In the genomic region with DNA sequence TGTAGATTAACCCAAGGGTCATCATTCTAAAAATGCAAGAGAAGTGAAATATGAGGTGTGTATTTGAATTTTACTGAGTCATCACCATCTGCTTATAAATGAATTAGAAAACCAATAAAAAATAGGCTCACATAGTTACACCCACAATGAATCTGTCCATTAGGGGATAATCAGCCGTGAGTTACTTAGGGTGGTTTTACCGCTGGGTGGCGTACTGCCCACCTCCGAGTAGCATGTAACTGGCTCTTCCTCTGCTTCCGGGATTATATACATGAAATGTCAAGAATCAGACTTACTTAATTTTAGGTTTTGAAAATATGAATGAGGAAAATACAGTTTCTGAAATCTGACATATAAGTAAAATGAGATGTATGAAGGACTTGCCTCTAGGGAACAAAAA, we compare ENCODE assay signal across 1 cellular context.
TF ChIP-seq lines count a peak whose summit lies in the region.

No MANE protein-coding gene starts in this region.

TF ChIP-seq in GM23338, 12 proteins besides CTCF, POLR2A, EP300 and RAD21 (continued from another document):
- TF ChIP-seq, protein P1, sequence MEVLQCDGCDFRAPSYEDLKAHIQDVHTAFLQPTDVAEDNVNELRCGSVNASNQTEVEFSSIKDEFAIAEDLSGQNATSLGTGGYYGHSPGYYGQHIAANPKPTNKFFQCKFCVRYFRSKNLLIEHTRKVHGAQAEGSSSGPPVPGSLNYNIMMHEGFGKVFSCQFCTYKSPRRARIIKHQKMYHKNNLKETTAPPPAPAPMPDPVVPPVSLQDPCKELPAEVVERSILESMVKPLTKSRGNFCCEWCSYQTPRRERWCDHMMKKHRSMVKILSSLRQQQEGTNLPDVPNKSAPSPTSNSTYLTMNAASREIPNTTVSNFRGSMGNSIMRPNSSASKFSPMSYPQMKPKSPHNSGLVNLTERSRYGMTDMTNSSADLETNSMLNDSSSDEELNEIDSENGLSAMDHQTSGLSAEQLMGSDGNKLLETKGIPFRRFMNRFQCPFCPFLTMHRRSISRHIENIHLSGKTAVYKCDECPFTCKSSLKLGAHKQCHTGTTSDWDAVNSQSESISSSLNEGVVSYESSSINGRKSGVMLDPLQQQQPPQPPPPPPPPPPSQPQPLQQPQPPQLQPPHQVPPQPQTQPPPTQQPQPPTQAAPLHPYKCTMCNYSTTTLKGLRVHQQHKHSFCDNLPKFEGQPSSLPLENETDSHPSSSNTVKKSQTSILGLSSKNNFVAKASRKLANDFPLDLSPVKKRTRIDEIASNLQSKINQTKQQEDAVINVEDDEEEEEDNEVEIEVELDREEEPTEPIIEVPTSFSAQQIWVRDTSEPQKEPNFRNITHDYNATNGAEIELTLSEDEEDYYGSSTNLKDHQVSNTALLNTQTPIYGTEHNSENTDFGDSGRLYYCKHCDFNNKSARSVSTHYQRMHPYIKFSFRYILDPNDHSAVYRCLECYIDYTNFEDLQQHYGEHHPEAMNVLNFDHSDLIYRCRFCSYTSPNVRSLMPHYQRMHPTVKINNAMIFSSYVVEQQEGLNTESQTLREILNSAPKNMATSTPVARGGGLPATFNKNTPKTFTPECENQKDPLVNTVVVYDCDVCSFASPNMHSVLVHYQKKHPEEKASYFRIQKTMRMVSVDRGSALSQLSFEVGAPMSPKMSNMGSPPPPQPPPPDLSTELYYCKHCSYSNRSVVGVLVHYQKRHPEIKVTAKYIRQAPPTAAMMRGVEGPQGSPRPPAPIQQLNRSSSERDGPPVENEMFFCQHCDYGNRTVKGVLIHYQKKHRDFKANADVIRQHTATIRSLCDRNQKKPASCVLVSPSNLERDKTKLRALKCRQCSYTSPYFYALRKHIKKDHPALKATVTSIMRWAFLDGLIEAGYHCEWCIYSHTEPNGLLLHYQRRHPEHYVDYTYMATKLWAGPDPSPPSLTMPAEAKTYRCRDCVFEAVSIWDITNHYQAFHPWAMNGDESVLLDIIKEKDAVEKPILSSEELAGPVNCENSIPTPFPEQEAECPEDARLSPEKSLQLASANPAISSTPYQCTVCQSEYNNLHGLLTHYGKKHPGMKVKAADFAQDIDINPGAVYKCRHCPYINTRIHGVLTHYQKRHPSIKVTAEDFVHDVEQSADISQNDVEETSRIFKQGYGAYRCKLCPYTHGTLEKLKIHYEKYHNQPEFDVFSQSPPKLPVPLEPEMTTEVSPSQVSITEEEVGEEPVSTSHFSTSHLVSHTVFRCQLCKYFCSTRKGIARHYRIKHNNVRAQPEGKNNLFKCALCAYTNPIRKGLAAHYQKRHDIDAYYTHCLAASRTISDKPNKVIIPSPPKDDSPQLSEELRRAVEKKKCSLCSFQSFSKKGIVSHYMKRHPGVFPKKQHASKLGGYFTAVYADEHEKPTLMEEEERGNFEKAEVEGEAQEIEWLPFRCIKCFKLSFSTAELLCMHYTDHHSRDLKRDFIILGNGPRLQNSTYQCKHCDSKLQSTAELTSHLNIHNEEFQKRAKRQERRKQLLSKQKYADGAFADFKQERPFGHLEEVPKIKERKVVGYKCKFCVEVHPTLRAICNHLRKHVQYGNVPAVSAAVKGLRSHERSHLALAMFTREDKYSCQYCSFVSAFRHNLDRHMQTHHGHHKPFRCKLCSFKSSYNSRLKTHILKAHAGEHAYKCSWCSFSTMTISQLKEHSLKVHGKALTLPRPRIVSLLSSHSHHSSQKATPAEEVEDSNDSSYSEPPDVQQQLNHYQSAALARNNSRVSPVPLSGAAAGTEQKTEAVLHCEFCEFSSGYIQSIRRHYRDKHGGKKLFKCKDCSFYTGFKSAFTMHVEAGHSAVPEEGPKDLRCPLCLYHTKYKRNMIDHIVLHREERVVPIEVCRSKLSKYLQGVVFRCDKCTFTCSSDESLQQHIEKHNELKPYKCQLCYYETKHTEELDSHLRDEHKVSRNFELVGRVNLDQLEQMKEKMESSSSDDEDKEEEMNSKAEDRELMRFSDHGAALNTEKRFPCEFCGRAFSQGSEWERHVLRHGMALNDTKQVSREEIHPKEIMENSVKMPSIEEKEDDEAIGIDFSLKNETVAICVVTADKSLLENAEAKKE (CRISPR knock-in tag; IDR thresholded peaks at IDR 0.05), result no peak
- TF ChIP-seq, protein P2, sequence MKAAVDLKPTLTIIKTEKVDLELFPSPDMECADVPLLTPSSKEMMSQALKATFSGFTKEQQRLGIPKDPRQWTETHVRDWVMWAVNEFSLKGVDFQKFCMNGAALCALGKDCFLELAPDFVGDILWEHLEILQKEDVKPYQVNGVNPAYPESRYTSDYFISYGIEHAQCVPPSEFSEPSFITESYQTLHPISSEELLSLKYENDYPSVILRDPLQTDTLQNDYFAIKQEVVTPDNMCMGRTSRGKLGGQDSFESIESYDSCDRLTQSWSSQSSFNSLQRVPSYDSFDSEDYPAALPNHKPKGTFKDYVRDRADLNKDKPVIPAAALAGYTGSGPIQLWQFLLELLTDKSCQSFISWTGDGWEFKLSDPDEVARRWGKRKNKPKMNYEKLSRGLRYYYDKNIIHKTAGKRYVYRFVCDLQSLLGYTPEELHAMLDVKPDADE (IDR thresholded peaks at IDR 0.05), result no peak
- no peak for TF ChIP-seq EZH2 (IDR thresholded peaks at IDR 0.05; ENCODE audit: low read depth, unreplicated experiment)
